ENCODE assay signal across 8 cellular contexts in genomic region chr5:109455598-109456096, GRCh38. TPM values are rescaled to one million over a fixed set of nuclear protein-coding genes. Genes with fewer than 3 reads are reported as not detected.
A peak's percentile ranks its signal among the peaks of the same experiment; 100 is the strongest.
DNase-seq lines count a peak whose midpoint lies in the region; ATAC-seq and TF ChIP-seq lines count a peak whose summit lies in the region.

No MANE protein-coding gene starts in this region.

- no peaks in the 10 kb centered on the region for H3K27me3 ChIP-seq in RWPE2 (ENCODE audit: insufficient read depth, poor library complexity, severe bottlenecking)
- no peaks in the 10 kb centered on the region for H3K27me3 ChIP-seq in psoas muscle (ENCODE audit: insufficient read depth in 3 of 3, low read length in 2 of 3)

- peaks cover 26% of the 10 kb centered on the region for H3K4me1 ChIP-seq in RWPE2 (ENCODE audit: insufficient read depth, poor library complexity, severe bottlenecking)
- H3K4me1 ChIP-seq in psoas muscle: peaks cover 5% of the 10 kb centered on the region

- H3K27ac ChIP-seq in RWPE2 (ENCODE audit: poor library complexity, severe bottlenecking): peak overlapping the region; percentile 87
- H3K27ac ChIP-seq in psoas muscle: peak overlapping the region; percentile 56

- H3K36me3 ChIP-seq in RWPE2 (ENCODE audit: low read depth): peaks cover 6% of the 10 kb centered on the region; the same call in 1 of the 2 replicates
- no peaks in the 10 kb centered on the region for H3K36me3 ChIP-seq in psoas muscle (ENCODE audit: insufficient read depth in 1 of 2, low read depth in 1 of 2)

- DNase-seq in AG08395 (ENCODE audit: low spot score): peak; percentile 86
- DNase-seq in RWPE2 (ENCODE audit: low spot score): peak; percentile 96
- peak; percentile 95 for DNase-seq in fibroblast of peridontal ligament (ENCODE audit: extremely low read depth)
- DNase-seq in psoas muscle: peak in 1 of 2 donors; percentile 15
- no peak for DNase-seq in HuH-7.5 (ENCODE audit: low spot score)
- no peak for DNase-seq in NCI-H524 treated with DMSO at 0.1 percent for 48 hours (lab: John Stamatoyannopoulos, UW)

- no peak for TF ChIP-seq CTCF in RWPE2 (IDR thresholded peaks at IDR 0.05; ENCODE audit: poor library complexity, severe bottlenecking)
- TF ChIP-seq CTCF in psoas muscle (IDR thresholded peaks at IDR 0.05): no peak

- WGBS in psoas muscle, 3 donors: 13 to 39% (median 18%) methylated on average over 3 of the region's 3 CpGs

- intact Hi-C loops in psoas muscle (cut with DNase I): no loop called here

- H3K9me3 ChIP-seq in RWPE2 (ENCODE audit: severe bottlenecking) (no peaks in the 10 kb centered on the region), psoas muscle (no peaks in the 10 kb centered on the region)

- ATAC-seq in GM18870 (IDR thresholded peaks at IDR 0.05; ENCODE audit: unreplicated experiment) (peak; percentile 100), HG03060 (IDR thresholded peaks at IDR 0.05; ENCODE audit: low read depth, unreplicated experiment) (peak; percentile 100), RWPE2 (ENCODE audit: low read depth) (peak; percentile 100), psoas muscle (peak; percentile 68 to 96 (median 86))

- H3K4me3 ChIP-seq in RWPE2 (ENCODE audit: severe bottlenecking) (no peak overlapping the region), psoas muscle (no peak overlapping the region)

RNA-seq across cellular contexts. Expression of gene PJA2, which starts 45.9 kb away (rescaled TPM):
- total RNA-seq in psoas muscle: 10 to 100 TPM; 39.3 to 66.9 (median 51.3) TPM
- polyA plus RNA-seq in psoas muscle: 10 to 100 TPM; 20.9 to 34.1 (median 23.3) TPM

Comparison
In these comparisons a context has a peak if more than half of its experiments do, and no peak if none do; other contexts are left out.
1. DNase-seq: peak in AG08395 (single experiment), RWPE2 (single experiment) and fibroblast of peridontal ligament (single experiment); none in HuH-7.5 (single experiment) and NCI-H524 treated with DMSO at 0.1 percent for 48 hours (single experiment).
2. Peak in every context shown above with its lines, with median percentiles within 50 percentile points of each other: ATAC-seq.